In genomic region chr1:180911640-180912161, GRCh38 we compare ENCODE assay signal across 9 cellular contexts. TPM values are rescaled to one million over a fixed set of nuclear protein-coding genes. Genes with fewer than 3 reads are reported as not detected.
DNase-seq lines count a peak whose midpoint lies in the region; ATAC-seq, FAIRE-seq and TF ChIP-seq lines count a peak whose summit lies in the region.
"Had no signal": no experiment of that assay in that cellular context is flagged by ENCODE, and none has a peak within 500 bp of the region (broad histone marks: within the 10 kb centered on the region; RNA-seq: fewer than 3 reads in every experiment).

No MANE protein-coding gene starts in this region.

- peaks cover 0 to 3% of the 10 kb centered on the region in 2 donors for H3K36me3 Mint-ChIP-seq in stimulated activated naive B cell treated with anti-CD40 and anti-IgM and Interleukin-4, amounts not matched to agents 10 μg/mL and 1 μg/mL and 100 μg/mL, for 72 hours

- no peaks in the 10 kb centered on the region for H3K9me3 ChIP-seq in GM12878 (replicated peaks; ENCODE audit: control insufficient read depth, insufficient read depth, low read length)

- no peaks in the 10 kb centered on the region for H4K20me1 ChIP-seq in GM12878 (ENCODE audit: control insufficient read depth, insufficient read depth)

- no peak overlapping the region for H3K9ac ChIP-seq in GM12878 (ENCODE audit: control insufficient read depth, insufficient read depth, low read length)

- BruUV-seq in GM12878 (replicated peaks; lab: Mats Ljungman, UMichigan) = no TSS peak

- H3K27ac Mint-ChIP-seq in stimulated activated naive B cell treated with anti-CD40 and anti-IgM and Interleukin-4, amounts not matched to agents 10 μg/mL and 1 μg/mL and 100 μg/mL, for 72 hours = no peak overlapping the region

- H3K4me3 ChIP-seq in GM12878 = peak overlapping the region; percentile 61

- peaks cover 0 to 3% of the 10 kb centered on the region in 2 experiments; a peak in 1 of 4 replicates for H3K27me3 ChIP-seq in GM12878 (replicated peaks in 1 of 2; ENCODE audit: control insufficient read depth in 2 of 2, insufficient read depth in 2 of 2, low read length in 1 of 2)

- intact Hi-C loops in GM12878 (cut with micrococcal nuclease; ENCODE audit: unreplicated experiment) = no loop called here

- ATAC-seq in GM12878 (peak; percentile 25), GM19328 (IDR thresholded peaks at IDR 0.05; ENCODE audit: unreplicated experiment) (no peak)
- no peak for ATAC-seq in stimulated activated naive B cell treated with anti-CD40 and anti-IgM and Interleukin-4, amounts not matched to agents 10 μg/mL and 1 μg/mL and 100 μg/mL, for 72 hours (replicated peaks)

- H3K36me3 ChIP-seq in GM12878 (ENCODE audit: control insufficient read depth in 2 of 2, insufficient read depth in 2 of 2, low read length in 1 of 2) = no peaks in the 10 kb centered on the region

- WGBS in GM12878 (ENCODE audit: insufficient coverage, insufficient replicate concordance, low lambda C conversion rate, missing lambda C conversion rate) = 48% methylated on average over 15 of the region's 15 CpGs

- no peaks in the 10 kb centered on the region for H3K9me3 Mint-ChIP-seq in stimulated activated naive B cell treated with anti-CD40 and anti-IgM and Interleukin-4, amounts not matched to agents 10 μg/mL and 1 μg/mL and 100 μg/mL, for 72 hours

- H3K4me1 ChIP-seq in GM12878 (ENCODE audit: control insufficient read depth, insufficient read depth, low read length) = peaks cover 22% of the 10 kb centered on the region

- FAIRE-seq in GM12878 (lab: Jason Lieb, UNC) = no peak

- no peak overlapping the region for H3K27ac ChIP-seq in GM12878 (ENCODE audit: control insufficient read depth, insufficient read depth)
- H3K27ac ChIP-seq: 22Rv1 had no signal

- POLR2A ChIA-PET in GM12878 (lab: Charles Lee) = interaction anchor here (0.5 to 1.5 kb wide), 5 partner anchors 15 to 179 kb away, joined by 3 to 4 read pairs (median 3); no protein-coding TSS in a partner anchor

- peak overlapping the region; percentile 49 for H3K4me2 ChIP-seq in GM12878 (ENCODE audit: control insufficient read depth, insufficient read depth)

- DNase-seq in DMS 273 (lab: John Stamatoyannopoulos, UW; ENCODE audit: unreplicated experiment) (peak; percentile 41), DMS 273 treated with DMSO at 0.1 percent for 48 hours (lab: John Stamatoyannopoulos, UW) (no peak), GM12878 (ENCODE audit: low read depth, low spot score) (no peak), iris pigment epithelial cell (ENCODE audit: low read depth) (peak; percentile 27), UCSD-AML1 (lab: John Stamatoyannopoulos, UW; ENCODE audit: unreplicated experiment) (no peak), NCI-H187 (lab: John Stamatoyannopoulos, UW) (no peak)
- DNase-seq in stimulated activated naive B cell treated with anti-CD40 and anti-IgM and Interleukin-4, amounts not matched to agents 10 μg/mL and 1 μg/mL and 100 μg/mL, for 72 hours = no peak

- peak overlapping the region; percentile 59 to 76 for H3K4me3 Mint-ChIP-seq in stimulated activated naive B cell treated with anti-CD40 and anti-IgM and Interleukin-4, amounts not matched to agents 10 μg/mL and 1 μg/mL and 100 μg/mL, for 72 hours

- SMC1A ChIA-PET in GM12878 (lab: Charles Lee; ENCODE audit: uncharacterized antibody, unreplicated experiment) = interaction anchor here (0.9 to 19.3 kb wide), 11 partner anchors 14 to 276 kb away, joined by 3 to 304 read pairs (median 4); no protein-coding TSS in a partner anchor

- no peaks in the 10 kb centered on the region for H3K79me2 ChIP-seq in GM12878 (ENCODE audit: control insufficient read depth, insufficient read depth, low read length)

- CTCF ChIA-PET in GM12878 (lab: Yijun Ruan, JAX) = interaction anchor here (0.6 to 19.8 kb wide), 10 partner anchors 9 to 241 kb away, joined by 3 to 344 read pairs (median 4); no protein-coding TSS in a partner anchor

- H2AFZ ChIP-seq in GM12878 (ENCODE audit: control insufficient read depth, low read depth, low read length) = no peak overlapping the region

- no peak for TF ChIP-seq RAD21 in GM12878 (IDR thresholded peaks at IDR 0.05; ENCODE audit: insufficient read depth, low read depth, low read length)

- in situ Hi-C loops in GM12878 (cut with MboI) = no loop called here

- TF ChIP-seq CTCF in GM12878 (IDR thresholded peaks at IDR 0.05 in 2 of 3, conservative IDR thresholded peaks at IDR 0.05 in 1 of 3; ENCODE audit: control insufficient read depth in 2 of 3, extremely low read depth in 1 of 3, insufficient read depth in 1 of 3, low read depth in 3 of 3, low read length in 3 of 3) = no peak

- TF ChIP-seq EP300 in GM12878 (IDR thresholded peaks at IDR 0.05; ENCODE audit: borderline replicate concordance in 1 of 2, control insufficient read depth in 1 of 2, low read depth in 2 of 2, low read length in 2 of 2) = no peak

- H3K4me1 Mint-ChIP-seq in stimulated activated naive B cell treated with anti-CD40 and anti-IgM and Interleukin-4, amounts not matched to agents 10 μg/mL and 1 μg/mL and 100 μg/mL, for 72 hours = peaks cover 4 to 26% of the 10 kb centered on the region in 2 donors

- RAD21 ChIA-PET in GM12878 (lab: Charles Lee; ENCODE audit: unreplicated experiment) = interaction anchor here (0.7 to 16.7 kb wide), 8 partner anchors 9 to 409 kb away, joined by 3 to 215 read pairs (median 6); partner anchors contain the start of gene ACBD6

- H3K27me3 Mint-ChIP-seq in stimulated activated naive B cell treated with anti-CD40 and anti-IgM and Interleukin-4, amounts not matched to agents 10 μg/mL and 1 μg/mL and 100 μg/mL, for 72 hours = peaks cover 31 to 53% of the 10 kb centered on the region in 2 donors

- TF ChIP-seq POLR2A in GM12878 (IDR thresholded peaks at IDR 0.05; ENCODE audit: low read depth, low read length) = no peak

TF ChIP-seq in GM12878, 131 proteins besides CTCF, POLR2A, EP300 and RAD21 (continues in another document):
- TF ChIP-seq BCL3 (IDR thresholded peaks at IDR 0.05; ENCODE audit: borderline replicate concordance, insufficient read depth, low read depth, low read length, poor library complexity, severe bottlenecking) (no peak), ZBTB40 (IDR thresholded peaks at IDR 0.05; ENCODE audit: borderline replicate concordance) (no peak), RAD51 (IDR thresholded peaks at IDR 0.05) (no peak), ASH2L (IDR thresholded peaks at IDR 0.05; ENCODE audit: borderline replicate concordance, low read depth) (no peak)

RNA-seq across cellular contexts. Expression of gene KIAA1614, which starts 1.0 kb away (rescaled TPM):
- 0.54 and 0.58 TPM in 2 replicates for total RNA-seq in GM12878 (2013; cell fraction: nucleolus; rRNA removed)
- total RNA-seq in GM12878 (2014; rRNA removed) = 0.05 and 0.28 TPM in 2 replicates
- 0.04 and 0.09 TPM in 2 replicates for total RNA-seq in GM12878 (2014; rRNA removed; fragmentation: Illumina TruSeq; extraction: Trizol)
- 0.24 and 0.26 TPM in 2 replicates for total RNA-seq in GM12878 (2021)
- 0.24 TPM for polyA plus RNA-seq in GM12878 (2011; ENCODE audit: low read depth)
- 0.31 and 0.59 TPM in 2 replicates for polyA plus RNA-seq in GM12878 (2011; rRNA removed)
- polyA plus RNA-seq in GM12878 (2011; cell fraction: cytosol; rRNA removed) = 0.28 and 0.69 TPM in 2 replicates
- 1.7 TPM in 2 replicates for polyA plus RNA-seq in GM12878 (2011; cell fraction: nucleus; rRNA removed)
- 0.24 and 0.38 TPM in 2 replicates for polyA plus RNA-seq in GM12878 (2012)
- 0.03 TPM in 2 replicates for polyA plus RNA-seq in GM12878 (2014; fragmentation: Illumina TruSeq; extraction: Trizol)
- under 1 TPM in 1 of 2 experiments, not detected in 1; 0.03 TPM for polyA plus RNA-seq in GM12878 (2014; fragmentation: Nextera tagmentation; extraction: Ambion mirVana)
- 0.36 and 1.0 TPM in 2 replicates for polyA plus RNA-seq in GM12878 (2014; rRNA removed)
- polyA plus RNA-seq in GM12878 (2016; fragmentation: Nextera tagmentation; extraction: Ambion mirVana) = under 1 TPM; 0.09 to 0.27 TPM
- polyA minus RNA-seq in GM12878 (2011; rRNA and poly(A)+ RNA removed) = 0.44 and 2.0 TPM in 2 replicates
- polyA minus RNA-seq in GM12878 (2011; cell fraction: cytosol; rRNA and poly(A)+ RNA removed) = 0.27 and 2.4 TPM in 2 replicates
- 0.73 and 1.1 TPM in 2 replicates for polyA minus RNA-seq in GM12878 (2011; cell fraction: nucleus; rRNA and poly(A)+ RNA removed)

Comparison
In these comparisons a context has a peak if more than half of its experiments do, and no peak if none do; other contexts are left out.
1. DNase-seq: peak in DMS 273 (single experiment) and iris pigment epithelial cell (single experiment); none in DMS 273 treated with DMSO at 0.1 percent for 48 hours (single experiment), GM12878 (single experiment), stimulated activated naive B cell treated with anti-CD40 and anti-IgM and Interleukin-4, amounts not matched to agents 10 μg/mL and 1 μg/mL and 100 μg/mL, for 72 hours (single experiment), UCSD-AML1 (single experiment) and NCI-H187 (0 of 2).